8 cellular contexts compared by ENCODE assay signal in the genomic region with DNA sequence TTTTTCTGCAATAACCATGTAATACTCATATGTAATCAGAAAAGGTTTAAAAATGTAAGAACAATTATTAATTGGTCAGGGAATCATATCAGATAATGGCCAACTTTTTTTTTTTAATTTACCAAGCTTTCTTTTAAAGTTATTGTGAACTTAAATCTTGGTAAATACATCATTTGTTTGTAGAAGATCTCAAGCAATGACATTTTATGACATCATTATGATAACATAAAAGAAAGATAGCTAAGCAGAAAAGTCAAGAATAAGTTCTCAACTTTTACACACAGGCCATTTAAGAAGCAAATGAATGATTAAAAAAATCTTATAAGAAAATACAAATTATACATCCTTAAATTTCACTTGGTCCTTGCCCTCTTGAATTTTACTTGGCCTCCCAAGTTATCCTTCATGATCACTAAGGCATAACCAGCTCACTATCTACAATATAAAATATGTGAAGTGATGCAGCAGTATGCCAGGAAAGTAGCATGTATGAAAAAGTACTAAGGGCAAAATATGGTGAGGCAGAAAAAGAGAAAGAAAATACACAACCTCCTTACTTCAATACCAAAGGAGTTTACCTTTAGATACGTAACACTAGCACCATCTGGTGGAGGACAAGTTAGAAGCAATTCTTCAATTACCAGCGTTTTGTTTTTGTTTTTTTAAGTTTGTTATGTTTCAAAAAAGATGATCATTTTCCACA.
DNase-seq lines count a peak whose midpoint lies in the region; ATAC-seq, FAIRE-seq and TF ChIP-seq lines count a peak whose summit lies in the region.

No MANE protein-coding gene starts in this region.

- TF ChIP-seq CTCF in BJ (IDR thresholded peaks at IDR 0.05; ENCODE audit: insufficient read depth, low read depth, low read length) = peak; percentile 67
- peak in 5 of 7 experiments; percentile 55 to 81 (median 67) for TF ChIP-seq CTCF in stomach (IDR thresholded peaks at IDR 0.05)

- intact Hi-C loops in stomach (cut with DNase I; ENCODE audit: low total_unique reads) = no loop called here

- peaks cover 21% of the 10 kb centered on the region for H3K4me1 Mint-ChIP-seq in activated T-helper 17 cell treated with anti-CD3 and anti-CD28 coated beads, Interleukin-2, amount 50 U/mL, for 72 hours

- H3K27ac ChIP-seq in stomach = no peak overlapping the region

- H3K27me3 Mint-ChIP-seq in activated T-helper 17 cell treated with anti-CD3 and anti-CD28 coated beads, Interleukin-2, amount 50 U/mL, for 72 hours = no peaks in the 10 kb centered on the region

- CTCF ChIA-PET in BJ (lab: Yijun Ruan, JAX) = interaction anchor here (0.7 to 7.1 kb wide), 29 partner anchors 8 to 1014 kb away, joined by 3 to 182 read pairs (median 4); no protein-coding TSS in a partner anchor

- 1 to 8% (median 6%) methylated on average over 2 of the region's 2 CpGs for WGBS in stomach, 5 donors

- POLR2A ChIA-PET in BJ (lab: Charles Lee) = no interaction called here

- H3K27ac Mint-ChIP-seq in activated T-helper 17 cell treated with anti-CD3 and anti-CD28 coated beads, Interleukin-2, amount 50 U/mL, for 72 hours = peak overlapping the region; percentile 41

- H3K4me3 ChIP-seq in BJ (ENCODE audit: low read depth, low read length) (no peak overlapping the region), stomach (no peak overlapping the region)

- TF ChIP-seq EP300 in stomach (IDR thresholded peaks at IDR 0.05) = no peak

- H3K36me3 ChIP-seq in BJ (ENCODE audit: control insufficient read depth, insufficient read depth, low read length) = no peaks in the 10 kb centered on the region
- H3K36me3 ChIP-seq in stomach = no peaks in the 10 kb centered on the region

- no peaks in the 10 kb centered on the region for H3K36me3 Mint-ChIP-seq in activated T-helper 17 cell treated with anti-CD3 and anti-CD28 coated beads, Interleukin-2, amount 50 U/mL, for 72 hours (ENCODE audit: low read depth)

- H3K27me3 ChIP-seq in BJ (ENCODE audit: control insufficient read depth, insufficient read depth, low read length) (no peaks in the 10 kb centered on the region), stomach (no peaks in the 10 kb centered on the region)

- peaks cover 0 to 8% (median 3%) of the 10 kb centered on the region in 4 donors for H3K4me1 ChIP-seq in stomach

- no peak for ATAC-seq in activated T-helper 17 cell treated with anti-CD3 and anti-CD28 coated beads, Interleukin-2, amount 50 U/mL, for 72 hours (replicated peaks)
- ATAC-seq in HG02884 (IDR thresholded peaks at IDR 0.05; ENCODE audit: unreplicated experiment) = no peak
- ATAC-seq in stimulated activated naive CD8-positive, alpha-beta T cell treated with anti-CD3 and anti-CD28 coated beads, Interleukin-15, Interleukin-2, amounts not matched to agents 100 U/mL and 50 U/mL, for 24 hours = no peak

- FAIRE-seq in GM18507 (lab: Jason Lieb, UNC) = peak; percentile 92

- no peaks in the 10 kb centered on the region for H3K9me3 ChIP-seq in stomach

- no peak for TF ChIP-seq POLR2A in stomach (IDR thresholded peaks at IDR 0.05)

- no peaks in the 10 kb centered on the region for H3K9me3 Mint-ChIP-seq in activated T-helper 17 cell treated with anti-CD3 and anti-CD28 coated beads, Interleukin-2, amount 50 U/mL, for 72 hours

- no peak overlapping the region for H3K4me3 Mint-ChIP-seq in activated T-helper 17 cell treated with anti-CD3 and anti-CD28 coated beads, Interleukin-2, amount 50 U/mL, for 72 hours

- no peak for DNase-seq in BJ (ENCODE audit: low read depth)
- DNase-seq in GM18507 (ENCODE audit: extremely low spot score, insufficient read length, low read depth) = no peak
- peak; percentile 68 for DNase-seq in NCI-H2107 treated with DMSO at 0.1 percent for 48 hours (lab: John Stamatoyannopoulos, UW; ENCODE audit: unreplicated experiment)
- peak; percentile 41 for DNase-seq in iPS DF 4.7 (ENCODE audit: extremely low read depth, low spot score)
- no peak for DNase-seq in stomach
- no peak for DNase-seq in stimulated activated naive CD8-positive, alpha-beta T cell treated with anti-CD3 and anti-CD28 coated beads, Interleukin-15, Interleukin-2, amounts not matched to agents 100 U/mL and 50 U/mL, for 24 hours

Comparison
In these comparisons a context has a peak if more than half of its experiments do, and no peak if none do; other contexts are left out.
1. DNase-seq: peak in NCI-H2107 treated with DMSO at 0.1 percent for 48 hours (single experiment) and iPS DF 4.7 (single experiment); none in BJ (single experiment), GM18507 (single experiment), stomach (single experiment) and stimulated activated naive CD8-positive, alpha-beta T cell treated with anti-CD3 and anti-CD28 coated beads, Interleukin-15, Interleukin-2, amounts not matched to agents 100 U/mL and 50 U/mL, for 24 hours (single experiment).